In the genomic region with DNA sequence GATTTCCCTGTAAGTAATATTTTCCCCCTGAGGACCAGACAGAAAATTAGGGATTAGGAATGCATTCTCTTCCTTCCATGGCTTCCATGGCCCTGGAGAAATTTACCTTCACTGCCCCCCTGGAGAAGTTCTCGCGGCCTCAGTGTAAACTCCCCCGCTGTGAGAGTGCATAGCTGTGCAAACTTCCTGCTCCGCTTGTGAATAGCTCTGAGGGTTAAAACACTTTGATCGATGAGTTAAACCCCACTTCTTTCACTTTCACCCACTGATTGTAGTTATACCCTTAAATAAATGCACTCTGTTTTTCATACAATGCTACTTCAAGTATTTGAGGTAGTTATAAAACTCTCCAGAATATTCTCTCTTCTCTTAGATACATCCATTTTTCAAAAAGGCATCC, we compare ENCODE assay signal across 1 cellular context.
TF ChIP-seq lines count a peak whose summit lies in the region.

No MANE protein-coding gene starts in this region.

TF ChIP-seq in GM23338, 12 proteins besides CTCF, POLR2A, EP300 and RAD21 (continued from another document):
- TF ChIP-seq, protein P1, sequence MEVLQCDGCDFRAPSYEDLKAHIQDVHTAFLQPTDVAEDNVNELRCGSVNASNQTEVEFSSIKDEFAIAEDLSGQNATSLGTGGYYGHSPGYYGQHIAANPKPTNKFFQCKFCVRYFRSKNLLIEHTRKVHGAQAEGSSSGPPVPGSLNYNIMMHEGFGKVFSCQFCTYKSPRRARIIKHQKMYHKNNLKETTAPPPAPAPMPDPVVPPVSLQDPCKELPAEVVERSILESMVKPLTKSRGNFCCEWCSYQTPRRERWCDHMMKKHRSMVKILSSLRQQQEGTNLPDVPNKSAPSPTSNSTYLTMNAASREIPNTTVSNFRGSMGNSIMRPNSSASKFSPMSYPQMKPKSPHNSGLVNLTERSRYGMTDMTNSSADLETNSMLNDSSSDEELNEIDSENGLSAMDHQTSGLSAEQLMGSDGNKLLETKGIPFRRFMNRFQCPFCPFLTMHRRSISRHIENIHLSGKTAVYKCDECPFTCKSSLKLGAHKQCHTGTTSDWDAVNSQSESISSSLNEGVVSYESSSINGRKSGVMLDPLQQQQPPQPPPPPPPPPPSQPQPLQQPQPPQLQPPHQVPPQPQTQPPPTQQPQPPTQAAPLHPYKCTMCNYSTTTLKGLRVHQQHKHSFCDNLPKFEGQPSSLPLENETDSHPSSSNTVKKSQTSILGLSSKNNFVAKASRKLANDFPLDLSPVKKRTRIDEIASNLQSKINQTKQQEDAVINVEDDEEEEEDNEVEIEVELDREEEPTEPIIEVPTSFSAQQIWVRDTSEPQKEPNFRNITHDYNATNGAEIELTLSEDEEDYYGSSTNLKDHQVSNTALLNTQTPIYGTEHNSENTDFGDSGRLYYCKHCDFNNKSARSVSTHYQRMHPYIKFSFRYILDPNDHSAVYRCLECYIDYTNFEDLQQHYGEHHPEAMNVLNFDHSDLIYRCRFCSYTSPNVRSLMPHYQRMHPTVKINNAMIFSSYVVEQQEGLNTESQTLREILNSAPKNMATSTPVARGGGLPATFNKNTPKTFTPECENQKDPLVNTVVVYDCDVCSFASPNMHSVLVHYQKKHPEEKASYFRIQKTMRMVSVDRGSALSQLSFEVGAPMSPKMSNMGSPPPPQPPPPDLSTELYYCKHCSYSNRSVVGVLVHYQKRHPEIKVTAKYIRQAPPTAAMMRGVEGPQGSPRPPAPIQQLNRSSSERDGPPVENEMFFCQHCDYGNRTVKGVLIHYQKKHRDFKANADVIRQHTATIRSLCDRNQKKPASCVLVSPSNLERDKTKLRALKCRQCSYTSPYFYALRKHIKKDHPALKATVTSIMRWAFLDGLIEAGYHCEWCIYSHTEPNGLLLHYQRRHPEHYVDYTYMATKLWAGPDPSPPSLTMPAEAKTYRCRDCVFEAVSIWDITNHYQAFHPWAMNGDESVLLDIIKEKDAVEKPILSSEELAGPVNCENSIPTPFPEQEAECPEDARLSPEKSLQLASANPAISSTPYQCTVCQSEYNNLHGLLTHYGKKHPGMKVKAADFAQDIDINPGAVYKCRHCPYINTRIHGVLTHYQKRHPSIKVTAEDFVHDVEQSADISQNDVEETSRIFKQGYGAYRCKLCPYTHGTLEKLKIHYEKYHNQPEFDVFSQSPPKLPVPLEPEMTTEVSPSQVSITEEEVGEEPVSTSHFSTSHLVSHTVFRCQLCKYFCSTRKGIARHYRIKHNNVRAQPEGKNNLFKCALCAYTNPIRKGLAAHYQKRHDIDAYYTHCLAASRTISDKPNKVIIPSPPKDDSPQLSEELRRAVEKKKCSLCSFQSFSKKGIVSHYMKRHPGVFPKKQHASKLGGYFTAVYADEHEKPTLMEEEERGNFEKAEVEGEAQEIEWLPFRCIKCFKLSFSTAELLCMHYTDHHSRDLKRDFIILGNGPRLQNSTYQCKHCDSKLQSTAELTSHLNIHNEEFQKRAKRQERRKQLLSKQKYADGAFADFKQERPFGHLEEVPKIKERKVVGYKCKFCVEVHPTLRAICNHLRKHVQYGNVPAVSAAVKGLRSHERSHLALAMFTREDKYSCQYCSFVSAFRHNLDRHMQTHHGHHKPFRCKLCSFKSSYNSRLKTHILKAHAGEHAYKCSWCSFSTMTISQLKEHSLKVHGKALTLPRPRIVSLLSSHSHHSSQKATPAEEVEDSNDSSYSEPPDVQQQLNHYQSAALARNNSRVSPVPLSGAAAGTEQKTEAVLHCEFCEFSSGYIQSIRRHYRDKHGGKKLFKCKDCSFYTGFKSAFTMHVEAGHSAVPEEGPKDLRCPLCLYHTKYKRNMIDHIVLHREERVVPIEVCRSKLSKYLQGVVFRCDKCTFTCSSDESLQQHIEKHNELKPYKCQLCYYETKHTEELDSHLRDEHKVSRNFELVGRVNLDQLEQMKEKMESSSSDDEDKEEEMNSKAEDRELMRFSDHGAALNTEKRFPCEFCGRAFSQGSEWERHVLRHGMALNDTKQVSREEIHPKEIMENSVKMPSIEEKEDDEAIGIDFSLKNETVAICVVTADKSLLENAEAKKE (CRISPR knock-in tag; IDR thresholded peaks at IDR 0.05) = no peak
